28 cellular contexts compared by ENCODE assay signal in the genomic region with DNA sequence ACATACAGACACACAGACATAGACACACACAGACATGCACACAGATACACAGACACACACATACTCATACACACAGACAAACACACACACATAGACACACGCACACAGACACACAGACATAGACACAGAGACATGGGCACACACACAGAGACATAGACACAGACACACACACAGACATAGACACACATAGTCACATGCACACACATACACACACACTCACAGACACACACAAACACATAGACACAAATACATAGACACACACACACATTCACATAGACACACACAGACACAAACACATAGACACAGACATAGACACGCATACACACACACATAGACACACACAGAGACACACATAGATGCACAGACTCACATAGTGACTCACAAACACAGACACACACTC. TPM values are rescaled to one million over a fixed set of nuclear protein-coding genes. Genes with fewer than 3 reads are reported as not detected.
"Had no signal": no experiment of that assay in that cellular context is flagged by ENCODE, and none has a peak within 500 bp of the region (broad histone marks: within the 10 kb centered on the region; RNA-seq: fewer than 3 reads in every experiment).

No MANE protein-coding gene starts in this region.

- H3K4me1 ChIP-seq: colonic mucosa, gastrocnemius medialis, neural progenitor cell, parathyroid adenoma, tibial artery had no signal

- H3K27me3 ChIP-seq: colonic mucosa, testis had no signal

- ATAC-seq: esophagus mucosa; gastrocnemius medialis; left lobe of liver; naive thymus-derived CD4-positive, alpha-beta T cell; sciatic nerve; stimulated activated effector memory CD8-positive, alpha-beta T cell treated with anti-CD3 and anti-CD28 coated beads, Interleukin-12 subunit alpha, Interleukin-12 subunit beta, amount 100 ng/mL, for 72 hours; stimulated activated naive CD8-positive, alpha-beta T cell treated with anti-CD3 and anti-CD28 coated beads, Interleukin-15, Interleukin-2, amounts not matched to agents 100 U/mL and 50 U/mL, for 24 hours had no signal

- H3K9me3 ChIP-seq: colonic mucosa, gastrocnemius medialis, testis, tibial artery had no signal

- H3K9me3 Mint-ChIP-seq: dendritic cell treated with granulocyte-macrophage colony-stimulating factor and Interleukin-4, amounts not matched to agents 40 ng/mL and 50 ng/mL, for 4 days; naive thymus-derived CD4-positive, alpha-beta T cell; nephron; neural progenitor cell; stimulated activated effector memory CD8-positive, alpha-beta T cell treated with anti-CD3 and anti-CD28 coated beads, Interleukin-12 subunit alpha, Interleukin-12 subunit beta, amount 100 ng/mL, for 72 hours; type B pancreatic cell had no signal

- DNase-seq: colonic mucosa; effector CD8-positive, alpha-beta T cell; endodermal cell; foreskin fibroblast; gastrocnemius medialis; kidney; mesendoderm; midbrain; naive thymus-derived CD4-positive, alpha-beta T cell; stimulated activated CD4-positive, alpha-beta T cell treated with anti-CD3 and anti-CD28 coated beads, Interleukin-2, amount 100 ng/mL, for 24 hours; stimulated activated CD4-positive, alpha-beta T cell treated with anti-CD3 and anti-CD28 coated beads, Interleukin-4, amount 100 ng/mL, for 24 hours; stimulated activated naive CD8-positive, alpha-beta T cell treated with anti-CD3 and anti-CD28 coated beads, Interleukin-15, Interleukin-2, amounts not matched to agents 100 U/mL and 50 U/mL, for 24 hours; substantia nigra; testis; tibial artery had no signal

- H3K36me3 ChIP-seq: colonic mucosa, gastrocnemius medialis, neural progenitor cell, tibial artery had no signal

- H3K4me3 Mint-ChIP-seq: dendritic cell treated with granulocyte-macrophage colony-stimulating factor and Interleukin-4, amounts not matched to agents 40 ng/mL and 50 ng/mL, for 4 days; endodermal cell; naive thymus-derived CD4-positive, alpha-beta T cell; nephron; neural progenitor cell; stimulated activated effector memory CD8-positive, alpha-beta T cell treated with anti-CD3 and anti-CD28 coated beads, Interleukin-12 subunit alpha, Interleukin-12 subunit beta, amount 100 ng/mL, for 72 hours; type B pancreatic cell had no signal

- H3K4me3 ChIP-seq: colonic mucosa, gastrocnemius medialis, neural progenitor cell, testis, tibial artery had no signal

- H3K4me1 Mint-ChIP-seq: naive thymus-derived CD4-positive, alpha-beta T cell; nephron; stimulated activated effector memory CD8-positive, alpha-beta T cell treated with anti-CD3 and anti-CD28 coated beads, Interleukin-12 subunit alpha, Interleukin-12 subunit beta, amount 100 ng/mL, for 72 hours had no signal

- H2AFZ ChIP-seq: neural progenitor cell, parathyroid adenoma had no signal

- H3K36me3 Mint-ChIP-seq: naive thymus-derived CD4-positive, alpha-beta T cell; neural progenitor cell; stimulated activated effector memory CD8-positive, alpha-beta T cell treated with anti-CD3 and anti-CD28 coated beads, Interleukin-12 subunit alpha, Interleukin-12 subunit beta, amount 100 ng/mL, for 72 hours; type B pancreatic cell had no signal

- FAIRE-seq: kidney had no signal

- H3K4me2 ChIP-seq: neural progenitor cell had no signal

- H3K79me2 ChIP-seq: parathyroid adenoma had no signal

- H3K27ac ChIP-seq: colonic mucosa, epithelial cell of prostate, gastrocnemius medialis, neural progenitor cell, parathyroid adenoma, testis, tibial artery had no signal

- H3K9ac ChIP-seq: neural progenitor cell, parathyroid adenoma had no signal

- H3K27ac Mint-ChIP-seq: dendritic cell treated with granulocyte-macrophage colony-stimulating factor and Interleukin-4, amounts not matched to agents 40 ng/mL and 50 ng/mL, for 4 days; endodermal cell; naive thymus-derived CD4-positive, alpha-beta T cell; nephron; neural progenitor cell; progenitor cell of endocrine pancreas; stimulated activated effector memory CD8-positive, alpha-beta T cell treated with anti-CD3 and anti-CD28 coated beads, Interleukin-12 subunit alpha, Interleukin-12 subunit beta, amount 100 ng/mL, for 72 hours; type B pancreatic cell had no signal

RNA-seq across cellular contexts. Expression of a gene that starts 13.5 kb away (rescaled TPM):
- total RNA-seq: glomerular endothelial cell; left lobe of liver; lung microvascular endothelial cell; naive thymus-derived CD4-positive, alpha-beta T cell; progenitor cell of endocrine pancreas had no signal
- polyA plus RNA-seq: naive thymus-derived CD4-positive, alpha-beta T cell had no signal
